Comparison of ENCODE assay signal across 1 cellular context in the genomic region with DNA sequence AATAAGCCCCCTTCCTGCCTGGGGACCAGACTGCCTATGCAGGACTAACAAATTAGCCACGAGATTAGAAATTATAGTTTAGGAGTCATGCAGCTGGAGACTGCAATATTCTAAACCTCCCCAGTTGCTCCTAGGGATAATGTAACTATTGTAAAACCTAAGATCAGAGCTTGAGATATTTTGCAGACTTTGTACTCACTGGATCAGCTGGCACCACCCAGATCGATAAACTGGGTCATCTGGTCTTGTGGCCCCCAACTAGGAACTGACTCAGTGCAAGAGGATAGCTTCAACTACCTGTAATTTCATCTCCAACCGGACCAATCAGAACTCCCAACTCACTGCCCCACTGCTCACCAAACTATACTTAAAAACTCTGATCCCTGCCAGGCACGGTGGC.
TF ChIP-seq lines count a peak whose summit lies in the region.

No MANE protein-coding gene starts in this region.

TF ChIP-seq in HepG2, 621 proteins besides CTCF, POLR2A, EP300 and RAD21 (continues in another document):
- TF ChIP-seq POLR2AphosphoS2 (IDR thresholded peaks at IDR 0.05; ENCODE audit: low read depth, low read length) (no peak), SMC3 (IDR thresholded peaks at IDR 0.05; ENCODE audit: low read length) (no peak), PHB2 (IDR thresholded peaks at IDR 0.05; ENCODE audit: partially characterized antibody) (no peak), ONECUT2 (CRISPR knock-in tag; IDR thresholded peaks at IDR 0.05) (peak; percentile 92), ZNF264 (CRISPR knock-in tag; IDR thresholded peaks at IDR 0.05) (no peak), RBAK (CRISPR knock-in tag; IDR thresholded peaks at IDR 0.05) (no peak), CBX1 (IDR thresholded peaks at IDR 0.05; ENCODE audit: low read depth) (no peak), SOX13 (IDR thresholded peaks at IDR 0.05) (no peak), SOX13 (CRISPR knock-in tag; conservative IDR thresholded peaks at IDR 0.05 in 1 of 2, IDR thresholded peaks at IDR 0.05 in 1 of 2) (peak in 1 of 2 experiments; percentile 18; a peak in 1 of 4 replicates), KDM4B (CRISPR knock-in tag; IDR thresholded peaks at IDR 0.05) (no peak), ZNF605 (CRISPR knock-in tag; IDR thresholded peaks at IDR 0.05) (0 out of 2 replicates have a peak, but pooled peaks have one; percentile 10), NR2F6 (IDR thresholded peaks at IDR 0.05) (no peak), NR2F6 (CRISPR knock-in tag; IDR thresholded peaks at IDR 0.05) (no peak), ARHGAP35 (CRISPR knock-in tag; IDR thresholded peaks at IDR 0.05; ENCODE audit: borderline replicate concordance) (no peak), ZSCAN29 (CRISPR knock-in tag; conservative IDR thresholded peaks at IDR 0.05) (no peak), FOSL2 (CRISPR knock-in tag; IDR thresholded peaks at IDR 0.05) (0 out of 2 replicates have a peak, but pooled peaks have one; percentile 36), GABPB1 (CRISPR knock-in tag; IDR thresholded peaks at IDR 0.05) (0 out of 2 replicates have a peak, but pooled peaks have one; percentile 4), RFX1 (IDR thresholded peaks at IDR 0.05) (no peak), ZMYM4 (CRISPR knock-in tag; IDR thresholded peaks at IDR 0.05) (peak; percentile 72), SETDB1 (CRISPR knock-in tag; IDR thresholded peaks at IDR 0.05; ENCODE audit: borderline replicate concordance) (no peak), RFXAP (CRISPR knock-in tag; IDR thresholded peaks at IDR 0.05; ENCODE audit: borderline replicate concordance) (no peak), PPARG (CRISPR knock-in tag; conservative IDR thresholded peaks at IDR 0.05) (no peak), ZNF30 (CRISPR knock-in tag; IDR thresholded peaks at IDR 0.05) (no peak), THAP11 (CRISPR knock-in tag; IDR thresholded peaks at IDR 0.05) (no peak), NFKB2 (CRISPR knock-in tag; IDR thresholded peaks at IDR 0.05; ENCODE audit: borderline replicate concordance) (no peak), GPN1 (CRISPR knock-in tag; IDR thresholded peaks at IDR 0.05; ENCODE audit: borderline replicate concordance) (no peak), TBX3 (IDR thresholded peaks at IDR 0.05; ENCODE audit: borderline replicate concordance) (no peak), ZNF782 (CRISPR knock-in tag; IDR thresholded peaks at IDR 0.05; ENCODE audit: borderline replicate concordance) (no peak), HNRNPLL (IDR thresholded peaks at IDR 0.05; ENCODE audit: low read depth, low read length, poor library complexity, severe bottlenecking) (no peak), ZSCAN20 (CRISPR knock-in tag; IDR thresholded peaks at IDR 0.05; ENCODE audit: borderline replicate concordance) (no peak), SALL1 (CRISPR knock-in tag; IDR thresholded peaks at IDR 0.05) (peak; percentile 36; the same call in 1 of the 2 replicates), ZNF33B (CRISPR knock-in tag; IDR thresholded peaks at IDR 0.05) (no peak), TCF12 (IDR thresholded peaks at IDR 0.05) (no peak), TCF12 (CRISPR knock-in tag; IDR thresholded peaks at IDR 0.05) (no peak), SRSF4 (IDR thresholded peaks at IDR 0.05; ENCODE audit: low read depth, low read length, poor library complexity, severe bottlenecking) (no peak), GATAD2A (CRISPR knock-in tag; IDR thresholded peaks at IDR 0.05) (peak; percentile 21; the same call in 1 of the 2 replicates), KDM5B (CRISPR knock-in tag; IDR thresholded peaks at IDR 0.05; ENCODE audit: borderline replicate concordance) (no peak)
- TF ChIP-seq, protein P1, sequence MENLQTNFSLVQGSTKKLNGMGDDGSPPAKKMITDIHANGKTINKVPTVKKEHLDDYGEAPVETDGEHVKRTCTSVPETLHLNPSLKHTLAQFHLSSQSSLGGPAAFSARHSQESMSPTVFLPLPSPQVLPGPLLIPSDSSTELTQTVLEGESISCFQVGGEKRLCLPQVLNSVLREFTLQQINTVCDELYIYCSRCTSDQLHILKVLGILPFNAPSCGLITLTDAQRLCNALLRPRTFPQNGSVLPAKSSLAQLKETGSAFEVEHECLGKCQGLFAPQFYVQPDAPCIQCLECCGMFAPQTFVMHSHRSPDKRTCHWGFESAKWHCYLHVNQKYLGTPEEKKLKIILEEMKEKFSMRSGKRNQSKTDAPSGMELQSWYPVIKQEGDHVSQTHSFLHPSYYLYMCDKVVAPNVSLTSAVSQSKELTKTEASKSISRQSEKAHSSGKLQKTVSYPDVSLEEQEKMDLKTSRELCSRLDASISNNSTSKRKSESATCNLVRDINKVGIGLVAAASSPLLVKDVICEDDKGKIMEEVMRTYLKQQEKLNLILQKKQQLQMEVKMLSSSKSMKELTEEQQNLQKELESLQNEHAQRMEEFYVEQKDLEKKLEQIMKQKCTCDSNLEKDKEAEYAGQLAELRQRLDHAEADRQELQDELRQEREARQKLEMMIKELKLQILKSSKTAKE (CRISPR knock-in tag; IDR thresholded peaks at IDR 0.05; ENCODE audit: borderline replicate concordance) = no peak
- TF ChIP-seq, protein P2, sequence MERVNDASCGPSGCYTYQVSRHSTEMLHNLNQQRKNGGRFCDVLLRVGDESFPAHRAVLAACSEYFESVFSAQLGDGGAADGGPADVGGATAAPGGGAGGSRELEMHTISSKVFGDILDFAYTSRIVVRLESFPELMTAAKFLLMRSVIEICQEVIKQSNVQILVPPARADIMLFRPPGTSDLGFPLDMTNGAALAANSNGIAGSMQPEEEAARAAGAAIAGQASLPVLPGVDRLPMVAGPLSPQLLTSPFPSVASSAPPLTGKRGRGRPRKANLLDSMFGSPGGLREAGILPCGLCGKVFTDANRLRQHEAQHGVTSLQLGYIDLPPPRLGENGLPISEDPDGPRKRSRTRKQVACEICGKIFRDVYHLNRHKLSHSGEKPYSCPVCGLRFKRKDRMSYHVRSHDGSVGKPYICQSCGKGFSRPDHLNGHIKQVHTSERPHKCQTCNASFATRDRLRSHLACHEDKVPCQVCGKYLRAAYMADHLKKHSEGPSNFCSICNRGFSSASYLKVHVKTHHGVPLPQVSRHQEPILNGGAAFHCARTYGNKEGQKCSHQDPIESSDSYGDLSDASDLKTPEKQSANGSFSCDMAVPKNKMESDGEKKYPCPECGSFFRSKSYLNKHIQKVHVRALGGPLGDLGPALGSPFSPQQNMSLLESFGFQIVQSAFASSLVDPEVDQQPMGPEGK (CRISPR knock-in tag; IDR thresholded peaks at IDR 0.05) = peak; percentile 51; the same call in 1 of the 2 replicates
- TF ChIP-seq, protein P3, sequence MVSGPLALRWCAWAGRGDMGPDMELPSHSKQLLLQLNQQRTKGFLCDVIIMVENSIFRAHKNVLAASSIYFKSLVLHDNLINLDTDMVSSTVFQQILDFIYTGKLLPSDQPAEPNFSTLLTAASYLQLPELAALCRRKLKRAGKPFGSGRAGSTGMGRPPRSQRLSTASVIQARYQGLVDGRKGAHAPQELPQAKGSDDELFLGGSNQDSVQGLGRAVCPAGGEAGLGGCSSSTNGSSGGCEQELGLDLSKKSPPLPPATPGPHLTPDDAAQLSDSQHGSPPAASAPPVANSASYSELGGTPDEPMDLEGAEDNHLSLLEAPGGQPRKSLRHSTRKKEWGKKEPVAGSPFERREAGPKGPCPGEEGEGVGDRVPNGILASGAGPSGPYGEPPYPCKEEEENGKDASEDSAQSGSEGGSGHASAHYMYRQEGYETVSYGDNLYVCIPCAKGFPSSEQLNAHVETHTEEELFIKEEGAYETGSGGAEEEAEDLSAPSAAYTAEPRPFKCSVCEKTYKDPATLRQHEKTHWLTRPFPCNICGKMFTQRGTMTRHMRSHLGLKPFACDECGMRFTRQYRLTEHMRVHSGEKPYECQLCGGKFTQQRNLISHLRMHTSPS (CRISPR knock-in tag; IDR thresholded peaks at IDR 0.05; ENCODE audit: low read depth) = no peak
- TF ChIP-seq, protein P4, sequence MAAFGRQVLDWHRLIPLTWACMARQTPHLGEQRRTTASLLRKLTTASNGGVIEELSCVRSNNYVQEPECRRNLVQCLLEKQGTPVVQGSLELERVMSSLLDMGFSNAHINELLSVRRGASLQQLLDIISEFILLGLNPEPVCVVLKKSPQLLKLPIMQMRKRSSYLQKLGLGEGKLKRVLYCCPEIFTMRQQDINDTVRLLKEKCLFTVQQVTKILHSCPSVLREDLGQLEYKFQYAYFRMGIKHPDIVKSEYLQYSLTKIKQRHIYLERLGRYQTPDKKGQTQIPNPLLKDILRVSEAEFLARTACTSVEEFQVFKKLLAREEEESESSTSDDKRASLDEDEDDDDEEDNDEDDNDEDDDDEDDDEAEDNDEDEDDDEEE (CRISPR knock-in tag; IDR thresholded peaks at IDR 0.05) = no peak
- TF ChIP-seq, protein P5, sequence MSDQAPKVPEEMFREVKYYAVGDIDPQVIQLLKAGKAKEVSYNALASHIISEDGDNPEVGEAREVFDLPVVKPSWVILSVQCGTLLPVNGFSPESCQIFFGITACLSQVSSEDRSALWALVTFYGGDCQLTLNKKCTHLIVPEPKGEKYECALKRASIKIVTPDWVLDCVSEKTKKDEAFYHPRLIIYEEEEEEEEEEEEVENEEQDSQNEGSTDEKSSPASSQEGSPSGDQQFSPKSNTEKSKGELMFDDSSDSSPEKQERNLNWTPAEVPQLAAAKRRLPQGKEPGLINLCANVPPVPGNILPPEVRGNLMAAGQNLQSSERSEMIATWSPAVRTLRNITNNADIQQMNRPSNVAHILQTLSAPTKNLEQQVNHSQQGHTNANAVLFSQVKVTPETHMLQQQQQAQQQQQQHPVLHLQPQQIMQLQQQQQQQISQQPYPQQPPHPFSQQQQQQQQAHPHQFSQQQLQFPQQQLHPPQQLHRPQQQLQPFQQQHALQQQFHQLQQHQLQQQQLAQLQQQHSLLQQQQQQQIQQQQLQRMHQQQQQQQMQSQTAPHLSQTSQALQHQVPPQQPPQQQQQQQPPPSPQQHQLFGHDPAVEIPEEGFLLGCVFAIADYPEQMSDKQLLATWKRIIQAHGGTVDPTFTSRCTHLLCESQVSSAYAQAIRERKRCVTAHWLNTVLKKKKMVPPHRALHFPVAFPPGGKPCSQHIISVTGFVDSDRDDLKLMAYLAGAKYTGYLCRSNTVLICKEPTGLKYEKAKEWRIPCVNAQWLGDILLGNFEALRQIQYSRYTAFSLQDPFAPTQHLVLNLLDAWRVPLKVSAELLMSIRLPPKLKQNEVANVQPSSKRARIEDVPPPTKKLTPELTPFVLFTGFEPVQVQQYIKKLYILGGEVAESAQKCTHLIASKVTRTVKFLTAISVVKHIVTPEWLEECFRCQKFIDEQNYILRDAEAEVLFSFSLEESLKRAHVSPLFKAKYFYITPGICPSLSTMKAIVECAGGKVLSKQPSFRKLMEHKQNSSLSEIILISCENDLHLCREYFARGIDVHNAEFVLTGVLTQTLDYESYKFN (CRISPR knock-in tag; conservative IDR thresholded peaks at IDR 0.05) = peak; percentile 55
- TF ChIP-seq, protein P6, sequence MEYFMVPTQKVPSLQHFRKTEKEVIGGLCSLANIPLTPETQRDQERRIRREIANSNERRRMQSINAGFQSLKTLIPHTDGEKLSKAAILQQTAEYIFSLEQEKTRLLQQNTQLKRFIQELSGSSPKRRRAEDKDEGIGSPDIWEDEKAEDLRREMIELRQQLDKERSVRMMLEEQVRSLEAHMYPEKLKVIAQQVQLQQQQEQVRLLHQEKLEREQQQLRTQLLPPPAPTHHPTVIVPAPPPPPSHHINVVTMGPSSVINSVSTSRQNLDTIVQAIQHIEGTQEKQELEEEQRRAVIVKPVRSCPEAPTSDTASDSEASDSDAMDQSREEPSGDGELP (IDR thresholded peaks at IDR 0.05; ENCODE audit: borderline replicate concordance, low read depth) = peak; percentile 88
- TF ChIP-seq, protein P7, sequence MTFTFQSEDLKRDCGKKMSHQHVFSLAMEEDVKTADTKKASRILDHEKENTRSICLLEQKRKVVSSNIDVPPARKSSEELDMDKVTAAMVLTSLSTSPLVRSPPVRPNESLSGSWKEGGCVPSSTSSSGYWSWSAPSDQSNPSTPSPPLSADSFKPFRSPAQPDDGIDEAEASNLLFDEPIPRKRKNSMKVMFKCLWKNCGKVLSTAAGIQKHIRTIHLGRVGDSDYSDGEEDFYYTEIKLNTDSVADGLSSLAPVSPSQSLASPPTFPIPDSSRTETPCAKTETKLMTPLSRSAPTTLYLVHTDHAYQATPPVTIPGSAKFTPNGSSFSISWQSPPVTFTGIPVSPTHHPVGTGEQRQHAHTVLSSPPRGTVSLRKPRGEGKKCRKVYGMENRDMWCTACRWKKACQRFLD (CRISPR knock-in tag; IDR thresholded peaks at IDR 0.05; ENCODE audit: borderline replicate concordance) = no peak
- TF ChIP-seq, protein P8, sequence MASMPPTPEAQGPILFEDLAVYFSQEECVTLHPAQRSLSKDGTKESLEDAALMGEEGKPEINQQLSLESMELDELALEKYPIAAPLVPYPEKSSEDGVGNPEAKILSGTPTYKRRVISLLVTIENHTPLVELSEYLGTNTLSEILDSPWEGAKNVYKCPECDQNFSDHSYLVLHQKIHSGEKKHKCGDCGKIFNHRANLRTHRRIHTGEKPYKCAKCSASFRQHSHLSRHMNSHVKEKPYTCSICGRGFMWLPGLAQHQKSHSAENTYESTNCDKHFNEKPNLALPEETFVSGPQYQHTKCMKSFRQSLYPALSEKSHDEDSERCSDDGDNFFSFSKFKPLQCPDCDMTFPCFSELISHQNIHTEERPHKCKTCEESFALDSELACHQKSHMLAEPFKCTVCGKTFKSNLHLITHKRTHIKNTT (CRISPR knock-in tag; IDR thresholded peaks at IDR 0.05) = no peak
- TF ChIP-seq, protein P9, sequence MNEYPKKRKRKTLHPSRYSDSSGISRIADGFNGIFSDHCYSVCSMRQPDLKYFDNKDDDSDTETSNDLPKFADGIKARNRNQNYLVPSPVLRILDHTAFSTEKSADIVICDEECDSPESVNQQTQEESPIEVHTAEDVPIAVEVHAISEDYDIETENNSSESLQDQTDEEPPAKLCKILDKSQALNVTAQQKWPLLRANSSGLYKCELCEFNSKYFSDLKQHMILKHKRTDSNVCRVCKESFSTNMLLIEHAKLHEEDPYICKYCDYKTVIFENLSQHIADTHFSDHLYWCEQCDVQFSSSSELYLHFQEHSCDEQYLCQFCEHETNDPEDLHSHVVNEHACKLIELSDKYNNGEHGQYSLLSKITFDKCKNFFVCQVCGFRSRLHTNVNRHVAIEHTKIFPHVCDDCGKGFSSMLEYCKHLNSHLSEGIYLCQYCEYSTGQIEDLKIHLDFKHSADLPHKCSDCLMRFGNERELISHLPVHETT (CRISPR knock-in tag; conservative IDR thresholded peaks at IDR 0.05) = no peak
